16 cellular contexts compared by ENCODE assay signal in the genomic region with DNA sequence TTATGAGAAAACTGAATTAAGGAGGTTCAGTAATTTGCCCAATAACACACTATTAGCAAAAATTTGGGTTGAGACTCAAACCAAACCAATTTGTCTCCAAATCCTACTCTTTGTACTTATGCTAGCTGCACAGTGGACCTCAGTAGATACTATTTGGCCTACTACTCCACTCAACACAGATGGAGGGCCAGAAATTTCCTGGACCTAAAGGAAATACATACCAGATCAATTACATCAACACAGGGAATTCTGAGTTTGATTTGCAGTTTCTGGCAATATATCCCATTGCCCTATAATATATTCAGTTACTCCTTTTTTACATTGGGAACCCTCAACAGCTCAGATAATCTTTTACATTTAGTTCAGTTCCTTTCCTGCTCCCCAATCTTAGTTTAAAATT.
"Had no signal": no experiment of that assay in that cellular context is flagged by ENCODE, and none has a peak within 500 bp of the region (broad histone marks: within the 10 kb centered on the region; RNA-seq: fewer than 3 reads in every experiment).

No MANE protein-coding gene starts in this region.

- H3K27me3 ChIP-seq: esophagus squamous epithelium, heart left ventricle, neutrophil had no signal

- ATAC-seq: heart left ventricle; left lobe of liver; naive thymus-derived CD4-positive, alpha-beta T cell; sciatic nerve had no signal

- H3K27me3 Mint-ChIP-seq: naive thymus-derived CD4-positive, alpha-beta T cell had no signal

- H3K27ac ChIP-seq: esophagus squamous epithelium, heart left ventricle, neutrophil had no signal

- H3K4me1 Mint-ChIP-seq: naive thymus-derived CD4-positive, alpha-beta T cell had no signal

- H3K4me3 Mint-ChIP-seq: naive thymus-derived CD4-positive, alpha-beta T cell had no signal

- DNase-seq: effector memory CD4-positive, alpha-beta T cell; esophagus squamous epithelium; heart left ventricle; hippocampal formation; kidney glomerular epithelial cell; mammary epithelial cell; naive thymus-derived CD4-positive, alpha-beta T cell; posterior cingulate gyrus; stimulated activated CD4-positive, alpha-beta T cell treated with anti-CD3 and anti-CD28 coated beads, Interleukin-2, amount 100 ng/mL, for 24 hours; stimulated activated CD4-positive, alpha-beta T cell treated with anti-CD3 and anti-CD28 coated beads, Interleukin-4, amount 100 ng/mL, for 4 hours; stimulated activated naive CD4-positive, alpha-beta T cell had no signal

- H3K27ac Mint-ChIP-seq: naive thymus-derived CD4-positive, alpha-beta T cell had no signal

- H3K4me3 ChIP-seq: esophagus squamous epithelium, heart left ventricle had no signal

- H3K9me3 ChIP-seq: neutrophil had no signal

- H3K36me3 ChIP-seq: esophagus squamous epithelium, heart left ventricle, neutrophil had no signal

- H3K4me1 ChIP-seq: esophagus squamous epithelium had no signal

- FAIRE-seq: endometrium, frontal cortex had no signal
